Comparison of ENCODE assay signal across 10 cellular contexts in genomic region chr2:43737097-43737854, GRCh38. TPM values are rescaled to one million over a fixed set of nuclear protein-coding genes. Genes with fewer than 3 reads are reported as not detected.
A peak's percentile ranks its signal among the peaks of the same experiment; 100 is the strongest.
DNase-seq lines count a peak whose midpoint lies in the region; ATAC-seq, FAIRE-seq and TF ChIP-seq lines count a peak whose summit lies in the region.
"Had no signal": no experiment of that assay in that cellular context is flagged by ENCODE, and none has a peak within 500 bp of the region (broad histone marks: within the 10 kb centered on the region; RNA-seq: fewer than 3 reads in every experiment).

No MANE protein-coding gene starts in this region.

- DNase-seq in HS-27A (ENCODE audit: low read depth) (peak; percentile 86), K562 (ENCODE audit: extremely low read depth in 1 of 4, low spot score in 3 of 4) (peak in 2 of 4 experiments; percentile 17 to 29), islet precursor cell (peak; percentile 85), urothelium cell line (ENCODE audit: low spot score) (peak; percentile 62)
- no peak for DNase-seq in activated naive CD4-positive, alpha-beta T cell treated with anti-CD3 and anti-CD28 coated beads, Interleukin-2, amount 50 U/mL, for 72 hours (ENCODE audit: low spot score in 2 of 2)
- DNase-seq: stimulated activated naive CD4-positive, alpha-beta T cell treated with Interleukin-2 at 50 U/mL for 16 hours had no signal

- no peak overlapping the region for H3K4me2 ChIP-seq in K562 (ENCODE audit: insufficient read depth, low read length)

- POLR2A ChIA-PET in K562 (lab: Yijun Ruan, JAX): interaction anchor here (1.3 kb wide), 1 partner anchor 12 kb away, joined by 6 read pairs; no protein-coding TSS in a partner anchor

- no peaks in the 10 kb centered on the region for H3K36me3 ChIP-seq in K562 (ENCODE audit: control insufficient read depth, insufficient read depth, low read length)

- no peak overlapping the region for H3K27ac ChIP-seq in K562 (ENCODE audit: extremely low read depth, low read depth, low read length)

- no peak for TF ChIP-seq CTCF in K562 (IDR thresholded peaks at IDR 0.05 in 2 of 3, conservative IDR thresholded peaks at IDR 0.05 in 1 of 3; ENCODE audit: insufficient read depth in 2 of 3, low read depth in 1 of 3, low read length in 3 of 3)

- H3K9me3 Mint-ChIP-seq in activated naive CD4-positive, alpha-beta T cell treated with anti-CD3 and anti-CD28 coated beads, Interleukin-2, amount 50 U/mL, for 72 hours: no peaks in the 10 kb centered on the region
- H3K9me3 Mint-ChIP-seq: brain had no signal

- no peak for TF ChIP-seq POLR2A in K562 (conservative IDR thresholded peaks at IDR 0.05)

- no peaks in the 10 kb centered on the region for H4K20me1 ChIP-seq in K562 (replicated peaks; ENCODE audit: control insufficient read depth, insufficient read depth, low read length)

- in situ Hi-C loops in K562 (cut with MboI): no loop called here

- no peaks in the 10 kb centered on the region for H3K9me1 ChIP-seq in K562 (ENCODE audit: control insufficient read depth, insufficient read depth, low read length)

- TF ChIP-seq RAD21 in K562 (CRISPR knock-in tag; conservative IDR thresholded peaks at IDR 0.05 in 1 of 2, IDR thresholded peaks at IDR 0.05 in 1 of 2): no peak

- no peaks in the 10 kb centered on the region for H3K27me3 ChIP-seq in K562 (ENCODE audit: control insufficient read depth in 2 of 2, insufficient read depth in 2 of 2, low read length in 2 of 2)

- H3K4me3 ChIP-seq in K562: no peak overlapping the region

- ATAC-seq in K562: peak; percentile 68
- no peak for ATAC-seq in activated naive CD4-positive, alpha-beta T cell treated with anti-CD3 and anti-CD28 coated beads, Interleukin-2, amount 50 U/mL, for 72 hours
- no peak for ATAC-seq in GM18909 (IDR thresholded peaks at IDR 0.05; ENCODE audit: poor library complexity, unreplicated experiment)
- ATAC-seq in HG03139 (IDR thresholded peaks at IDR 0.05; ENCODE audit: unreplicated experiment): no peak

- H2AFZ ChIP-seq in K562 (ENCODE audit: low read depth, low read length): peak overlapping the region; percentile 0; the same call in 1 of the 2 replicates

- CTCF ChIA-PET in K562 (lab: Yijun Ruan, JAX; ENCODE audit: low intra/inter-chr PET ratio): interaction anchor here (0.6 kb wide), 1 partner anchor 253 kb away, joined by 3 read pairs; no protein-coding TSS in a partner anchor

- H3K9ac ChIP-seq in K562 (ENCODE audit: insufficient read depth in 1 of 2, low read depth in 2 of 2, low read length in 2 of 2): no peak overlapping the region

- no TSS peak for BruUV-seq in K562 (replicated peaks; lab: Mats Ljungman, UMichigan)

- peaks cover 5 to 7% of the 10 kb centered on the region in 2 experiments; a peak in 3 of 5 replicates for H3K4me1 ChIP-seq in K562 (replicated peaks in 1 of 2; ENCODE audit: control insufficient read depth in 2 of 2, insufficient read depth in 2 of 2, low read length in 2 of 2)

- H3K36me3 Mint-ChIP-seq in activated naive CD4-positive, alpha-beta T cell treated with anti-CD3 and anti-CD28 coated beads, Interleukin-2, amount 50 U/mL, for 72 hours: no peaks in the 10 kb centered on the region
- H3K36me3 Mint-ChIP-seq: brain had no signal

- peak; percentile 51 for FAIRE-seq in K562 (lab: Jason Lieb, UNC)
- peak; percentile 9 for FAIRE-seq in urothelium cell line (lab: Jason Lieb, UNC)
- FAIRE-seq: H1 had no signal

- intact Hi-C loops in K562 (cut with micrococcal nuclease): no loop called here

- no peaks in the 10 kb centered on the region for H3K9me3 ChIP-seq in K562 (replicated peaks; ENCODE audit: control insufficient read depth, insufficient read depth, low read depth, low read length)

- WGBS in K562 (ENCODE audit: insufficient coverage, low coverage, missing lambda C conversion rate): 18% methylated on average over 8 of the region's 8 CpGs

- H3K27ac Mint-ChIP-seq in activated naive CD4-positive, alpha-beta T cell treated with anti-CD3 and anti-CD28 coated beads, Interleukin-2, amount 50 U/mL, for 72 hours: no peak overlapping the region

- no peaks in the 10 kb centered on the region for H3K79me2 ChIP-seq in K562 (ENCODE audit: control insufficient read depth, insufficient read depth, low read length)

- TF ChIP-seq EP300 in K562 (IDR thresholded peaks at IDR 0.05; ENCODE audit: low read length): no peak

TF ChIP-seq in K562, 482 proteins besides CTCF, POLR2A, EP300 and RAD21 (continues in another document):
- TF ChIP-seq FOSL1 (tag; conservative IDR thresholded peaks at IDR 0.05) (peak; percentile 52), TRIM25 (IDR thresholded peaks at IDR 0.05; ENCODE audit: borderline replicate concordance) (no peak), ZBTB33 (CRISPR knock-in tag; IDR thresholded peaks at IDR 0.05) (peak; percentile 87), HNRNPK (IDR thresholded peaks at IDR 0.05; ENCODE audit: low read depth, low read length, poor library complexity, severe bottlenecking) (no peak), ATF3 (IDR thresholded peaks at IDR 0.05) (peak; percentile 26; the same call in 1 of the 2 replicates), ATF3 (CRISPR knock-in tag; conservative IDR thresholded peaks at IDR 0.05) (no peak), NRF1 (conservative IDR thresholded peaks at IDR 0.05 in 1 of 2, IDR thresholded peaks at IDR 0.05 in 1 of 2) (no peak), MEIS2 (IDR thresholded peaks at IDR 0.05; ENCODE audit: partially characterized antibody) (peak; percentile 19), JUND (IDR thresholded peaks at IDR 0.05; ENCODE audit: borderline replicate concordance, low read depth, low read length) (0 out of 2 replicates have a peak, but pooled peaks have one; percentile 53), JUND (tag; IDR thresholded peaks at IDR 0.05; ENCODE audit: borderline replicate concordance, low read depth, low read length) (no peak)

RNA-seq across cellular contexts. Expression of gene DYNC2LI1, which starts 36.6 kb away (rescaled TPM):
- total RNA-seq in K562 (2011; cell fraction: chromatin; rRNA removed; ENCODE audit: low replicate concordance): 10.0 and 39.4 TPM in 2 replicates
- total RNA-seq in K562 (2011; cell fraction: nucleolus; rRNA removed): 5.7 and 9.2 TPM in 2 replicates
- total RNA-seq in K562 (2011; cell fraction: nucleoplasm; rRNA removed): 15.2 and 21.2 TPM in 2 replicates
- total RNA-seq in K562 (2014; rRNA removed) (12.4 and 23.8 TPM in 2 replicates), K562 (2014; rRNA removed; fragmentation: Illumina TruSeq; extraction: Trizol) (25.8 and 28.3 TPM in 2 replicates), K562 (2015; rRNA removed; fragmentation: Illumina TruSeq; extraction: Trizol) (20.2 and 25.3 TPM in 2 replicates), K562 (2021) (12.5 and 14.1 TPM in 2 replicates)
- polyA plus RNA-seq in K562 (2011; rRNA removed) (33.3 and 42.2 TPM in 2 replicates), K562 (2014; fragmentation: Illumina TruSeq; extraction: Trizol) (20.3 and 22.5 TPM in 2 replicates), K562 (2014; fragmentation: Nextera tagmentation; extraction: Ambion mirVana) (10 to 100 TPM; 37.5 to 40.0 TPM), K562 (2014; rRNA removed) (25.3 and 26.3 TPM in 2 replicates)
- polyA plus RNA-seq in K562 (2011; cell fraction: cytosol; rRNA removed): 4.6 and 12.2 TPM in 2 replicates
- polyA plus RNA-seq in K562 (2011; cell fraction: nucleus; rRNA removed): 13.0 and 23.1 TPM in 2 replicates
- polyA plus RNA-seq in K562 (2012): 12.7 and 24.7 TPM in 2 replicates
- 21.3 and 23.2 TPM in 2 replicates for polyA minus RNA-seq in K562 (2011; rRNA and poly(A)+ RNA removed)
- 2.5 and 10.7 TPM in 2 replicates for polyA minus RNA-seq in K562 (2011; cell fraction: cytosol; rRNA and poly(A)+ RNA removed)
- polyA minus RNA-seq in K562 (2011; cell fraction: nucleus; rRNA and poly(A)+ RNA removed): 11.8 and 20.4 TPM in 2 replicates
- 10 to 100 TPM in 1 of 2 donors, 1 to 10 TPM in 1; 5.2 to 19.6 TPM for total RNA-seq in activated naive CD4-positive, alpha-beta T cell treated with anti-CD3 and anti-CD28 coated beads, Interleukin-2, amount 50 U/mL, for 72 hours

Comparison
In these comparisons a context has a peak if more than half of its experiments do, and no peak if none do; other contexts are left out.
1. DNase-seq: peak in HS-27A (single experiment), islet precursor cell (single experiment) and urothelium cell line (single experiment); none in activated naive CD4-positive, alpha-beta T cell treated with anti-CD3 and anti-CD28 coated beads, Interleukin-2, amount 50 U/mL, for 72 hours (0 of 2).